In the genomic region with DNA sequence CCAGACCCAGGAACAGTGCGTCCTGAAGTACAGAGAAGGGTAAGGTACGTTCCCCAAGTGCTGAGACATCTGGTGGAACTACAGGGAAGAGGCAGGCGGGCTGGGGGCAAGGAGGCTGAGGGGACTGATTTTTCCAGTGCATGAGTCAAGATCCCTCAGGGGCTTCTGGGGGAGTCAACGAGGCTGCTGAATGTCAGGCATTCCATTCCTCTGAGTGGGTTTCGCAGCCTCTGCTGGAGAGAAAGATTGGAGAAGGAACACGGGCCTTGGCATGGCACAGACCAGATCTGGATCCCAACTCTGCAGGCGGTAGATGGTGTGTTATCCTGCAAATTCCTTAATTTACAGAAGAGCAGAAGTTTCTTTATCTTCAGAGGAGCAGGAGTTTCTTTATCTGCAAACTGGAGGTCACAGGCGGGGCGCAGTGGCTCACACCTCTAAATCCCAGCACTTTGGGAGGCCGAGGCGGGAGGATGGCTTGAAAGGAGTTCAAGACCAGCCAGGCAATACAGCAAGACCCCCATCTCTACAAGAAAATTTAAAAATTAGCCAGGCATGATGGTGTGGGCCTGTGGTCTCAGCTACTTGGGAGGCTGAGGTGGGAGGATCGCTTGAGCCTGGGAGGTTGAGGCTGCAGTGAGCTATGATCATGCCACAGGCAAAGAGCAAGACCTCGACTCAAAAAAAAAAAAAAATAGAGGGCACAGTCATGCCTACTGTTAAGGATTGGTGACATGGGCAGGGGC, we compare ENCODE assay signal across 8 cellular contexts.
DNase-seq lines count a peak whose midpoint lies in the region; ATAC-seq and TF ChIP-seq lines count a peak whose summit lies in the region.

No MANE protein-coding gene starts in this region.

- peak overlapping the region; percentile 97 for H3K27ac ChIP-seq in GM23338 (ENCODE audit: low read depth)
- H3K27ac ChIP-seq in right atrium auricular region = no peak overlapping the region
- H3K27ac ChIP-seq in effector memory CD4-positive, alpha-beta T cell (ENCODE audit: insufficient read depth, low read length, poor library complexity, severe bottlenecking) = no peak overlapping the region

- H3K4me3 ChIP-seq in GM23338 (peak overlapping the region; percentile 22; the same call in 1 of the 2 replicates), right atrium auricular region (no peak overlapping the region), skeletal muscle cell (ENCODE audit: low read depth, low read length) (no peak overlapping the region)
- no peak overlapping the region for H3K4me3 ChIP-seq in effector memory CD4-positive, alpha-beta T cell (ENCODE audit: insufficient read depth, low read depth, low read length, poor library complexity, severe bottlenecking)

- H3K27ac Mint-ChIP-seq in GM23338 = peak overlapping the region; percentile 94

- peak; percentile 56 for ATAC-seq in GM23338
- no peak for ATAC-seq in GM18873 (IDR thresholded peaks at IDR 0.05; ENCODE audit: low FRiP score, unreplicated experiment)

- H4K20me1 ChIP-seq in GM23338 (replicated peaks; ENCODE audit: insufficient read depth) = no peaks in the 10 kb centered on the region

- peaks cover 7% of the 10 kb centered on the region for H3K9me2 ChIP-seq in GM23338 (ENCODE audit: insufficient read depth)

- TF ChIP-seq CTCF in GM23338 (conservative IDR thresholded peaks at IDR 0.05; ENCODE audit: low read depth in 2 of 2) = peak; percentile 33 to 45; a peak in 3 of 4 replicates
- peak in 1 of 2 donors; percentile 26 for TF ChIP-seq CTCF in right atrium auricular region (IDR thresholded peaks at IDR 0.05)

- DNase-seq in GM23338 (ENCODE audit: low spot score) = peak; percentile 89
- DNase-seq in amniotic epithelial cell (ENCODE audit: low read depth) = peak; percentile 99
- peak; percentile 89 for DNase-seq in right atrium auricular region (ENCODE audit: low spot score)
- DNase-seq in skeletal muscle cell (ENCODE audit: low read depth) = peak; percentile 98
- no peak for DNase-seq in activated T-cell treated with anti-CD3 and anti-CD28 coated beads, Interleukin-2, amount 50 U/mL, for 48 hours
- no peak for DNase-seq in occipital lobe (lab: John Stamatoyannopoulos, UW)
- DNase-seq in effector memory CD4-positive, alpha-beta T cell = no peak

- H3K27me3 ChIP-seq in GM23338 (ENCODE audit: insufficient read depth) (no peaks in the 10 kb centered on the region), right atrium auricular region (no peaks in the 10 kb centered on the region)
- no peaks in the 10 kb centered on the region for H3K27me3 ChIP-seq in effector memory CD4-positive, alpha-beta T cell (replicated peaks; ENCODE audit: control insufficient read depth, insufficient read depth, low read length, poor library complexity, severe bottlenecking)

- H3K9me3 ChIP-seq in right atrium auricular region = peaks cover 0 to 4% of the 10 kb centered on the region in 2 donors
- no peaks in the 10 kb centered on the region for H3K9me3 ChIP-seq in effector memory CD4-positive, alpha-beta T cell (ENCODE audit: control insufficient read depth, low read length)

- H3K4me3 Mint-ChIP-seq in GM23338 = peak overlapping the region; percentile 63

- H3K36me3 ChIP-seq in GM23338 (ENCODE audit: insufficient read depth) (no peaks in the 10 kb centered on the region), right atrium auricular region (no peaks in the 10 kb centered on the region)
- H3K36me3 ChIP-seq in effector memory CD4-positive, alpha-beta T cell (ENCODE audit: control insufficient read depth, insufficient read depth, low read length) = no peaks in the 10 kb centered on the region

- no peaks in the 10 kb centered on the region for H3K9me3 Mint-ChIP-seq in GM23338

- H2AFZ ChIP-seq in GM23338 = no peak overlapping the region

- H3K4me2 ChIP-seq in GM23338 = peak overlapping the region; percentile 19

- H3K4me1 ChIP-seq in GM23338 (ENCODE audit: insufficient read depth) (peaks cover 17% of the 10 kb centered on the region), right atrium auricular region (no peaks in the 10 kb centered on the region)
- H3K4me1 ChIP-seq in effector memory CD4-positive, alpha-beta T cell (ENCODE audit: control insufficient read depth, insufficient read depth, low read length, poor library complexity, severe bottlenecking) = no peaks in the 10 kb centered on the region

- no peaks in the 10 kb centered on the region for H3K79me2 ChIP-seq in GM23338 (replicated peaks; ENCODE audit: insufficient read depth)

- H3K27me3 Mint-ChIP-seq in GM23338 (ENCODE audit: insufficient read depth, low read depth, poor library complexity) = peaks cover 25% of the 10 kb centered on the region

- peaks cover 12% of the 10 kb centered on the region for H3F3A ChIP-seq in GM23338 (replicated peaks; ENCODE audit: low read depth)

- peaks cover 29% of the 10 kb centered on the region for H3K4me1 Mint-ChIP-seq in GM23338

- no peaks in the 10 kb centered on the region for H3K36me3 Mint-ChIP-seq in GM23338 (ENCODE audit: low read depth)

TF ChIP-seq in GM23338, 12 proteins besides CTCF, POLR2A, EP300 and RAD21 (continues in another document):
- TF ChIP-seq, protein P1, sequence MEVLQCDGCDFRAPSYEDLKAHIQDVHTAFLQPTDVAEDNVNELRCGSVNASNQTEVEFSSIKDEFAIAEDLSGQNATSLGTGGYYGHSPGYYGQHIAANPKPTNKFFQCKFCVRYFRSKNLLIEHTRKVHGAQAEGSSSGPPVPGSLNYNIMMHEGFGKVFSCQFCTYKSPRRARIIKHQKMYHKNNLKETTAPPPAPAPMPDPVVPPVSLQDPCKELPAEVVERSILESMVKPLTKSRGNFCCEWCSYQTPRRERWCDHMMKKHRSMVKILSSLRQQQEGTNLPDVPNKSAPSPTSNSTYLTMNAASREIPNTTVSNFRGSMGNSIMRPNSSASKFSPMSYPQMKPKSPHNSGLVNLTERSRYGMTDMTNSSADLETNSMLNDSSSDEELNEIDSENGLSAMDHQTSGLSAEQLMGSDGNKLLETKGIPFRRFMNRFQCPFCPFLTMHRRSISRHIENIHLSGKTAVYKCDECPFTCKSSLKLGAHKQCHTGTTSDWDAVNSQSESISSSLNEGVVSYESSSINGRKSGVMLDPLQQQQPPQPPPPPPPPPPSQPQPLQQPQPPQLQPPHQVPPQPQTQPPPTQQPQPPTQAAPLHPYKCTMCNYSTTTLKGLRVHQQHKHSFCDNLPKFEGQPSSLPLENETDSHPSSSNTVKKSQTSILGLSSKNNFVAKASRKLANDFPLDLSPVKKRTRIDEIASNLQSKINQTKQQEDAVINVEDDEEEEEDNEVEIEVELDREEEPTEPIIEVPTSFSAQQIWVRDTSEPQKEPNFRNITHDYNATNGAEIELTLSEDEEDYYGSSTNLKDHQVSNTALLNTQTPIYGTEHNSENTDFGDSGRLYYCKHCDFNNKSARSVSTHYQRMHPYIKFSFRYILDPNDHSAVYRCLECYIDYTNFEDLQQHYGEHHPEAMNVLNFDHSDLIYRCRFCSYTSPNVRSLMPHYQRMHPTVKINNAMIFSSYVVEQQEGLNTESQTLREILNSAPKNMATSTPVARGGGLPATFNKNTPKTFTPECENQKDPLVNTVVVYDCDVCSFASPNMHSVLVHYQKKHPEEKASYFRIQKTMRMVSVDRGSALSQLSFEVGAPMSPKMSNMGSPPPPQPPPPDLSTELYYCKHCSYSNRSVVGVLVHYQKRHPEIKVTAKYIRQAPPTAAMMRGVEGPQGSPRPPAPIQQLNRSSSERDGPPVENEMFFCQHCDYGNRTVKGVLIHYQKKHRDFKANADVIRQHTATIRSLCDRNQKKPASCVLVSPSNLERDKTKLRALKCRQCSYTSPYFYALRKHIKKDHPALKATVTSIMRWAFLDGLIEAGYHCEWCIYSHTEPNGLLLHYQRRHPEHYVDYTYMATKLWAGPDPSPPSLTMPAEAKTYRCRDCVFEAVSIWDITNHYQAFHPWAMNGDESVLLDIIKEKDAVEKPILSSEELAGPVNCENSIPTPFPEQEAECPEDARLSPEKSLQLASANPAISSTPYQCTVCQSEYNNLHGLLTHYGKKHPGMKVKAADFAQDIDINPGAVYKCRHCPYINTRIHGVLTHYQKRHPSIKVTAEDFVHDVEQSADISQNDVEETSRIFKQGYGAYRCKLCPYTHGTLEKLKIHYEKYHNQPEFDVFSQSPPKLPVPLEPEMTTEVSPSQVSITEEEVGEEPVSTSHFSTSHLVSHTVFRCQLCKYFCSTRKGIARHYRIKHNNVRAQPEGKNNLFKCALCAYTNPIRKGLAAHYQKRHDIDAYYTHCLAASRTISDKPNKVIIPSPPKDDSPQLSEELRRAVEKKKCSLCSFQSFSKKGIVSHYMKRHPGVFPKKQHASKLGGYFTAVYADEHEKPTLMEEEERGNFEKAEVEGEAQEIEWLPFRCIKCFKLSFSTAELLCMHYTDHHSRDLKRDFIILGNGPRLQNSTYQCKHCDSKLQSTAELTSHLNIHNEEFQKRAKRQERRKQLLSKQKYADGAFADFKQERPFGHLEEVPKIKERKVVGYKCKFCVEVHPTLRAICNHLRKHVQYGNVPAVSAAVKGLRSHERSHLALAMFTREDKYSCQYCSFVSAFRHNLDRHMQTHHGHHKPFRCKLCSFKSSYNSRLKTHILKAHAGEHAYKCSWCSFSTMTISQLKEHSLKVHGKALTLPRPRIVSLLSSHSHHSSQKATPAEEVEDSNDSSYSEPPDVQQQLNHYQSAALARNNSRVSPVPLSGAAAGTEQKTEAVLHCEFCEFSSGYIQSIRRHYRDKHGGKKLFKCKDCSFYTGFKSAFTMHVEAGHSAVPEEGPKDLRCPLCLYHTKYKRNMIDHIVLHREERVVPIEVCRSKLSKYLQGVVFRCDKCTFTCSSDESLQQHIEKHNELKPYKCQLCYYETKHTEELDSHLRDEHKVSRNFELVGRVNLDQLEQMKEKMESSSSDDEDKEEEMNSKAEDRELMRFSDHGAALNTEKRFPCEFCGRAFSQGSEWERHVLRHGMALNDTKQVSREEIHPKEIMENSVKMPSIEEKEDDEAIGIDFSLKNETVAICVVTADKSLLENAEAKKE (CRISPR knock-in tag; IDR thresholded peaks at IDR 0.05) = no peak
- TF ChIP-seq STAT1 (IDR thresholded peaks at IDR 0.05; ENCODE audit: unreplicated experiment) (no peak), NANOG (IDR thresholded peaks at IDR 0.05; ENCODE audit: borderline replicate concordance) (no peak), JUNB (IDR thresholded peaks at IDR 0.05; ENCODE audit: unreplicated experiment) (no peak)
- TF ChIP-seq, protein P2, sequence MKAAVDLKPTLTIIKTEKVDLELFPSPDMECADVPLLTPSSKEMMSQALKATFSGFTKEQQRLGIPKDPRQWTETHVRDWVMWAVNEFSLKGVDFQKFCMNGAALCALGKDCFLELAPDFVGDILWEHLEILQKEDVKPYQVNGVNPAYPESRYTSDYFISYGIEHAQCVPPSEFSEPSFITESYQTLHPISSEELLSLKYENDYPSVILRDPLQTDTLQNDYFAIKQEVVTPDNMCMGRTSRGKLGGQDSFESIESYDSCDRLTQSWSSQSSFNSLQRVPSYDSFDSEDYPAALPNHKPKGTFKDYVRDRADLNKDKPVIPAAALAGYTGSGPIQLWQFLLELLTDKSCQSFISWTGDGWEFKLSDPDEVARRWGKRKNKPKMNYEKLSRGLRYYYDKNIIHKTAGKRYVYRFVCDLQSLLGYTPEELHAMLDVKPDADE (IDR thresholded peaks at IDR 0.05) = no peak

Comparison
In these comparisons a context has a peak if more than half of its experiments do, and no peak if none do; other contexts are left out.
1. DNase-seq: peak in GM23338 (single experiment), amniotic epithelial cell (single experiment), right atrium auricular region (single experiment) and skeletal muscle cell (single experiment); none in activated T-cell treated with anti-CD3 and anti-CD28 coated beads, Interleukin-2, amount 50 U/mL, for 48 hours (0 of 2), occipital lobe (single experiment) and effector memory CD4-positive, alpha-beta T cell (0 of 3).